ENCODE assay signal across 8 cellular contexts in the genomic region with DNA sequence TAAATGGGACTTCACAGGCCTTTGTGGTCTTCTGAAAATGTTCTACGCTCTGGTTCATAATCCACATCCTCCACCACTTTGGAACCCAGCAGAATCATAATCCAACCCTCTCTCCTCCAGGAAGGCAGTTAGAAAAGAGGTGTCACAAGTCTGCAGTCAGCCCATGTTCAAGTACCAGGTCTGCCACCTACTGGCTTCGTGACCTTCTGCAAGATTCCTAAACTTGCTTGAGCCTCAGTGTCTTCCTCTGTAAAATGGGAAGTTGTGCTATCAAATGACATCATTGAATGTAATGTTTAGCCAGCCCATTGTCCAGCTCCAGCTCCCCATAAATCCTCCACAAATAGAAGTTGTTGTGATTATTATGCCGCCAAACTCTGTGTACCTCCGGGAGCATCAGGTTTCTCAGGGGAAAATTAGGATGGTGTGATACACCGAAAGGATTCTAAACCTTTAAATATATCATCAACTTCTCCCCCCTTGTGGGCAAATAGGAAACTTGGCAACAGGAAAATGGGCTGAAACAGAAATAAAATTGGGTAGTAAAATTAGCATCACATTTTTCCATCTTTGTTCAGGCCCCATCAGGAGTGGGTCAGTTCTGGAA.
DNase-seq lines count a peak whose midpoint lies in the region; ATAC-seq and TF ChIP-seq lines count a peak whose summit lies in the region.

No MANE protein-coding gene starts in this region.

- H3K4me3 ChIP-seq in HFF-Myc (replicated peaks; ENCODE audit: low read depth, low read length) (no peak overlapping the region), WERI-Rb-1 (ENCODE audit: low read depth, low read length) (no peak overlapping the region), iPS DF 6.9 (ENCODE audit: low read length) (no peak overlapping the region), ovary (no peak overlapping the region)
- H3K4me3 ChIP-seq in CD8-positive, alpha-beta T cell (ENCODE audit: low read depth, low read length): no peak overlapping the region

- POLR2A ChIA-PET in CD8-positive, alpha-beta T cell (lab: Charles Lee): no interaction called here

- DNase-seq in Calu3 (peak; percentile 15), HFF-Myc (ENCODE audit: extremely low read depth, low read depth) (no peak), WERI-Rb-1 (no peak), iPS DF 6.9 (ENCODE audit: low read depth, low spot score) (peak; percentile 16), ovary (no peak), NCI-H1417 treated with DMSO at 0.1 percent for 48 hours (lab: John Stamatoyannopoulos, UW) (no peak)
- DNase-seq in CD8-positive, alpha-beta T cell: no peak

- H3K36me3 ChIP-seq in WERI-Rb-1 (no peaks in the 10 kb centered on the region), iPS DF 6.9 (ENCODE audit: control insufficient read depth, insufficient read depth, low read length) (no peaks in the 10 kb centered on the region), ovary (no peaks in the 10 kb centered on the region)
- no peaks in the 10 kb centered on the region for H3K36me3 ChIP-seq in CD8-positive, alpha-beta T cell (ENCODE audit: insufficient read depth, low read length)

- no peak for TF ChIP-seq POLR2A in ovary (IDR thresholded peaks at IDR 0.05)

- BruUV-seq in Calu3 (replicated peaks; lab: Mats Ljungman, UMichigan): no TSS peak

- TF ChIP-seq EP300 in ovary (IDR thresholded peaks at IDR 0.05): no peak

- H3K9me3 Mint-ChIP-seq in Calu3 (ENCODE audit: low read depth, unreplicated experiment): no peaks in the 10 kb centered on the region
- peaks cover 6% of the 10 kb centered on the region for H3K9me3 Mint-ChIP-seq in CD8-positive, alpha-beta T cell

- CTCF ChIA-PET in Calu3 (lab: Charles Lee): no interaction called here
- CTCF ChIA-PET in CD8-positive, alpha-beta T cell (lab: Charles Lee): no interaction called here

- no peaks in the 10 kb centered on the region for H3K4me1 Mint-ChIP-seq in Calu3 (ENCODE audit: low read depth, unreplicated experiment)
- no peaks in the 10 kb centered on the region for H3K4me1 Mint-ChIP-seq in CD8-positive, alpha-beta T cell (ENCODE audit: low read depth)

- no CpG with 5 or more reads among the region's 5 CpGs for WGBS in iPS DF 6.9 (ENCODE audit: insufficient coverage, insufficient read length)
- WGBS in ovary, 3 donors: 81 to 87% (median 83%) methylated on average over 5 of the region's 5 CpGs

- H3K27ac Mint-ChIP-seq in Calu3 (ENCODE audit: unreplicated experiment): no peak overlapping the region
- H3K27ac Mint-ChIP-seq in CD8-positive, alpha-beta T cell: no peak overlapping the region

- H3K27me3 ChIP-seq in WERI-Rb-1 (ENCODE audit: insufficient read depth, low read depth, severe bottlenecking): no peaks in the 10 kb centered on the region
- H3K27me3 ChIP-seq in iPS DF 6.9 (ENCODE audit: control insufficient read depth, insufficient read depth, low read length): no peaks in the 10 kb centered on the region
- H3K27me3 ChIP-seq in CD8-positive, alpha-beta T cell (ENCODE audit: insufficient read depth, low read length): no peaks in the 10 kb centered on the region
- no peaks in the 10 kb centered on the region for H3K27me3 ChIP-seq in ovary

- no peak for TF ChIP-seq CTCF in Calu3 (IDR thresholded peaks at IDR 0.05; ENCODE audit: unreplicated experiment)
- TF ChIP-seq CTCF in HFF-Myc (IDR thresholded peaks at IDR 0.05; ENCODE audit: low read depth, low read length, missing control alignments): peak; percentile 57
- TF ChIP-seq CTCF in WERI-Rb-1 (IDR thresholded peaks at IDR 0.05; ENCODE audit: low read depth, low read length): 0 out of 2 replicates have a peak, but pooled peaks have one; percentile 35
- TF ChIP-seq CTCF in CD8-positive, alpha-beta T cell (IDR thresholded peaks at IDR 0.05): no peak
- TF ChIP-seq CTCF in ovary (IDR thresholded peaks at IDR 0.05): no peak

- no peak overlapping the region for H3K4me3 Mint-ChIP-seq in Calu3 (ENCODE audit: low read depth, unreplicated experiment)
- no peak overlapping the region for H3K4me3 Mint-ChIP-seq in CD8-positive, alpha-beta T cell

- intact Hi-C loops in Calu3 (cut with micrococcal nuclease; ENCODE audit: unreplicated experiment) (loop anchor here (1.0 kb wide), 1 partner anchor 396 kb away; no protein-coding TSS in a partner anchor), ovary (cut with DNase I) (no loop called here)
- intact Hi-C loops in CD8-positive, alpha-beta T cell (cut with DNase I, micrococcal nuclease): loop anchor here (1.0 to 5.0 kb wide), 2 partner anchors 396 to 397 kb away; no protein-coding TSS in a partner anchor

- H3K27me3 Mint-ChIP-seq in Calu3 (ENCODE audit: unreplicated experiment): no peaks in the 10 kb centered on the region
- H3K27me3 Mint-ChIP-seq in CD8-positive, alpha-beta T cell (ENCODE audit: low read depth): peaks cover 8% of the 10 kb centered on the region

- H3K9me3 ChIP-seq in WERI-Rb-1 (ENCODE audit: severe bottlenecking): no peaks in the 10 kb centered on the region
- H3K9me3 ChIP-seq in iPS DF 6.9 (ENCODE audit: control insufficient read depth, insufficient read depth, low read length): no peaks in the 10 kb centered on the region
- no peaks in the 10 kb centered on the region for H3K9me3 ChIP-seq in CD8-positive, alpha-beta T cell (ENCODE audit: low read length)
- no peaks in the 10 kb centered on the region for H3K9me3 ChIP-seq in ovary

- H3K4me1 ChIP-seq in iPS DF 6.9 (ENCODE audit: control insufficient read depth, insufficient read depth, low read length): no peaks in the 10 kb centered on the region
- H3K4me1 ChIP-seq in CD8-positive, alpha-beta T cell (ENCODE audit: insufficient read depth, low read length): no peaks in the 10 kb centered on the region
- H3K4me1 ChIP-seq in ovary (ENCODE audit: insufficient read depth): no peaks in the 10 kb centered on the region

- no peak for ATAC-seq in CD8-positive, alpha-beta T cell
- no peak for ATAC-seq in GM21825 (IDR thresholded peaks at IDR 0.05; ENCODE audit: unreplicated experiment)

- H3K27ac ChIP-seq in WERI-Rb-1 (no peak overlapping the region), iPS DF 6.9 (ENCODE audit: low read length) (no peak overlapping the region), ovary (no peak overlapping the region)
- no peak overlapping the region for H3K27ac ChIP-seq in CD8-positive, alpha-beta T cell (ENCODE audit: low read depth, low read length)

- no peaks in the 10 kb centered on the region for H3K36me3 Mint-ChIP-seq in Calu3 (ENCODE audit: insufficient read depth, unreplicated experiment)
- no peaks in the 10 kb centered on the region for H3K36me3 Mint-ChIP-seq in CD8-positive, alpha-beta T cell

Comparison
In these comparisons a context has a peak if more than half of its experiments do, and no peak if none do; other contexts are left out.
1. DNase-seq: peak in Calu3 (single experiment) and iPS DF 6.9 (single experiment); none in HFF-Myc (single experiment), WERI-Rb-1 (single experiment), CD8-positive, alpha-beta T cell (0 of 7), ovary (0 of 5) and NCI-H1417 treated with DMSO at 0.1 percent for 48 hours (single experiment).
2. CTCF ChIP-seq: peak in HFF-Myc (single experiment) and WERI-Rb-1 (single experiment); none in Calu3 (single experiment), CD8-positive, alpha-beta T cell (single experiment) and ovary (0 of 3).
3. intact Hi-C loops: an anchor here in Calu3 (1.0 kb wide) and CD8-positive, alpha-beta T cell (1.0 to 5.0 kb wide); none called in ovary.